Comparison of ENCODE assay signal across 1 cellular context in genomic region chr1:154741747-154742495, GRCh38.
TF ChIP-seq lines count a peak whose summit lies in the region.

No MANE protein-coding gene starts in this region.

TF ChIP-seq in H1, 55 proteins besides CTCF, POLR2A, EP300 and RAD21 (continued from another document):
- TF ChIP-seq CHD7 (IDR thresholded peaks at IDR 0.05; ENCODE audit: insufficient replicate concordance, low read length) (no peak), E2F6 (IDR thresholded peaks at IDR 0.05) (peak; percentile 67), NANOG (IDR thresholded peaks at IDR 0.05; ENCODE audit: insufficient read depth, low read depth, low read length, poor library complexity, severe bottlenecking) (no peak), MAX (IDR thresholded peaks at IDR 0.05) (peak; percentile 69), SP4 (IDR thresholded peaks at IDR 0.05; ENCODE audit: low read length) (no peak), SIRT6 (IDR thresholded peaks at IDR 0.05; ENCODE audit: low read length) (no peak), BCL11A (IDR thresholded peaks at IDR 0.05; ENCODE audit: low read depth in 2 of 2, low read length in 2 of 2) (no peak), CHD1 (IDR thresholded peaks at IDR 0.05; ENCODE audit: low read depth, low read length) (no peak), TBP (IDR thresholded peaks at IDR 0.05; ENCODE audit: low read depth, low read length) (peak; percentile 65; the same call in 1 of the 2 replicates), TCF12 (IDR thresholded peaks at IDR 0.05; ENCODE audit: low read depth, low read length) (no peak)
